ENCODE assay signal across 10 cellular contexts in genomic region chr9:137740311-137740710, GRCh38.
DNase-seq lines count a peak whose midpoint lies in the region; TF ChIP-seq lines count a peak whose summit lies in the region.
"Had no signal": no experiment of that assay in that cellular context is flagged by ENCODE, and none has a peak within 500 bp of the region (broad histone marks: within the 10 kb centered on the region; RNA-seq: fewer than 3 reads in every experiment).

No MANE protein-coding gene starts in this region.

- H3K36me3 Mint-ChIP-seq in endodermal cell (ENCODE audit: low read depth) (peaks cover 67% of the 10 kb centered on the region), neural progenitor cell (peaks cover 38% of the 10 kb centered on the region), type B pancreatic cell (peaks cover 24% of the 10 kb centered on the region)

- peaks cover 13% of the 10 kb centered on the region for H3K79me2 ChIP-seq in neural progenitor cell (ENCODE audit: low read depth)

- H3K4me1 ChIP-seq in endodermal cell (ENCODE audit: control insufficient read depth, insufficient read depth, low read length) (no peaks in the 10 kb centered on the region), neural progenitor cell (no peaks in the 10 kb centered on the region)

- no peak overlapping the region for H3K4me3 ChIP-seq in endodermal cell (ENCODE audit: low read length)
- no peak overlapping the region for H3K4me3 ChIP-seq in neural progenitor cell

- no peak overlapping the region for H3K9ac ChIP-seq in endodermal cell (ENCODE audit: extremely low read depth, low read length, poor library complexity, severe bottlenecking)
- no peak overlapping the region for H3K9ac ChIP-seq in neural progenitor cell

- H3K9me3 ChIP-seq in endodermal cell (ENCODE audit: control insufficient read depth, low read length), result peaks cover 14% of the 10 kb centered on the region
- H3K9me3 ChIP-seq in neural progenitor cell (ENCODE audit: low read depth), result peaks cover under 1% of the 10 kb centered on the region

- no peak overlapping the region for H3K4me2 ChIP-seq in neural progenitor cell

- peak; percentile 27 for DNase-seq in EH (ENCODE audit: low read depth)
- peak; percentile 51 for DNase-seq in NCI-H2227 (lab: John Stamatoyannopoulos, UW; ENCODE audit: unreplicated experiment)
- DNase-seq in endodermal cell, result peak; percentile 55
- DNase-seq in neural progenitor cell (ENCODE audit: low spot score), result no peak
- DNase-seq in NK-92 treated with Interleukin-12 subunit alpha and Interleukin-12 subunit beta, amount 100 ng/mL, for 24 hours (lab: John Stamatoyannopoulos, UW), result no peak
- no peak for DNase-seq in type B pancreatic cell (ENCODE audit: extremely low spot score, unreplicated experiment)
- no peak for DNase-seq in central memory CD4-positive, alpha-beta T cell
- no peak for DNase-seq in G401 (ENCODE audit: low spot score)
- DNase-seq: activated CD4-positive, alpha-beta T cell treated with anti-CD3 and anti-CD28 coated beads for 4 hours; activated naive CD8-positive, alpha-beta T cell treated with anti-CD3 and anti-CD28 coated beads, Interleukin-2, amount 10 ng/mL, durations not matched to agents 7 days and 5 days had no signal

- WGBS in endodermal cell (ENCODE audit: insufficient coverage in 1 of 2, insufficient read length in 1 of 2), 2 experiments, result 87 to 89% methylated on average over 6 to 9 of the region's 9 CpGs

- H3K9me3 Mint-ChIP-seq in endodermal cell (no peaks in the 10 kb centered on the region), neural progenitor cell (peaks cover 15% of the 10 kb centered on the region), type B pancreatic cell (peaks cover 5% of the 10 kb centered on the region)

- H3K36me3 ChIP-seq in endodermal cell (ENCODE audit: control insufficient read depth, insufficient read depth, low read length), result peaks cover 36% of the 10 kb centered on the region
- peaks cover 9% of the 10 kb centered on the region for H3K36me3 ChIP-seq in neural progenitor cell

- H3K27ac Mint-ChIP-seq in endodermal cell (peak overlapping the region; percentile 52), neural progenitor cell (peak overlapping the region; percentile 87), type B pancreatic cell (no peak overlapping the region)
- H3K27ac Mint-ChIP-seq: activated naive CD8-positive, alpha-beta T cell treated with anti-CD3 and anti-CD28 coated beads, Interleukin-2, amount 10 ng/mL, durations not matched to agents 7 days and 5 days had no signal

- H3K27me3 ChIP-seq in endodermal cell (ENCODE audit: control insufficient read depth, insufficient read depth, low read length, poor library complexity, severe bottlenecking) (no peaks in the 10 kb centered on the region), neural progenitor cell (no peaks in the 10 kb centered on the region)

- H3F3A ChIP-seq in neural progenitor cell (ENCODE audit: low read depth), result no peaks in the 10 kb centered on the region

- no peaks in the 10 kb centered on the region for H3K27me3 Mint-ChIP-seq in endodermal cell (ENCODE audit: insufficient read depth)
- H3K27me3 Mint-ChIP-seq in neural progenitor cell (ENCODE audit: insufficient read depth, low read depth), result peaks cover 8% of the 10 kb centered on the region
- H3K27me3 Mint-ChIP-seq in type B pancreatic cell, result no peaks in the 10 kb centered on the region
- H3K27me3 Mint-ChIP-seq: activated naive CD8-positive, alpha-beta T cell treated with anti-CD3 and anti-CD28 coated beads, Interleukin-2, amount 10 ng/mL, durations not matched to agents 7 days and 5 days had no signal

- peaks cover 18% of the 10 kb centered on the region for H4K20me1 ChIP-seq in neural progenitor cell (ENCODE audit: low read depth)

- H3K4me3 Mint-ChIP-seq in endodermal cell (no peak overlapping the region), neural progenitor cell (no peak overlapping the region), type B pancreatic cell (no peak overlapping the region)
- H3K4me3 Mint-ChIP-seq: activated naive CD8-positive, alpha-beta T cell treated with anti-CD3 and anti-CD28 coated beads, Interleukin-2, amount 10 ng/mL, durations not matched to agents 7 days and 5 days had no signal

- H2AFZ ChIP-seq in neural progenitor cell (replicated peaks), result no peak overlapping the region

- H3K27ac ChIP-seq in endodermal cell (ENCODE audit: low read depth, low read length) (no peak overlapping the region), neural progenitor cell (no peak overlapping the region)

- H3K4me1 Mint-ChIP-seq in endodermal cell (peaks cover 14% of the 10 kb centered on the region), neural progenitor cell (peaks cover 19% of the 10 kb centered on the region), type B pancreatic cell (ENCODE audit: unreplicated experiment) (peaks cover 13% of the 10 kb centered on the region)

- in situ Hi-C loops in G401 (cut with HindIII; ENCODE audit: low sequenced_read_pairs), result no loop called here

- TF ChIP-seq CTCF in endodermal cell (conservative IDR thresholded peaks at IDR 0.05), result no peak
- no peak for TF ChIP-seq CTCF in neural progenitor cell (IDR thresholded peaks at IDR 0.05)
- TF ChIP-seq CTCF in type B pancreatic cell (conservative IDR thresholded peaks at IDR 0.05), result no peak

Comparison
In these comparisons a context has a peak if more than half of its experiments do, and no peak if none do; other contexts are left out.
1. DNase-seq: peak in EH (single experiment), NCI-H2227 (single experiment) and endodermal cell (single experiment); none in neural progenitor cell (single experiment), NK-92 treated with Interleukin-12 subunit alpha and Interleukin-12 subunit beta, amount 100 ng/mL, for 24 hours (single experiment), type B pancreatic cell (single experiment), central memory CD4-positive, alpha-beta T cell (single experiment) and G401 (single experiment).